Comparison of ENCODE assay signal across 9 cellular contexts in the genomic region with DNA sequence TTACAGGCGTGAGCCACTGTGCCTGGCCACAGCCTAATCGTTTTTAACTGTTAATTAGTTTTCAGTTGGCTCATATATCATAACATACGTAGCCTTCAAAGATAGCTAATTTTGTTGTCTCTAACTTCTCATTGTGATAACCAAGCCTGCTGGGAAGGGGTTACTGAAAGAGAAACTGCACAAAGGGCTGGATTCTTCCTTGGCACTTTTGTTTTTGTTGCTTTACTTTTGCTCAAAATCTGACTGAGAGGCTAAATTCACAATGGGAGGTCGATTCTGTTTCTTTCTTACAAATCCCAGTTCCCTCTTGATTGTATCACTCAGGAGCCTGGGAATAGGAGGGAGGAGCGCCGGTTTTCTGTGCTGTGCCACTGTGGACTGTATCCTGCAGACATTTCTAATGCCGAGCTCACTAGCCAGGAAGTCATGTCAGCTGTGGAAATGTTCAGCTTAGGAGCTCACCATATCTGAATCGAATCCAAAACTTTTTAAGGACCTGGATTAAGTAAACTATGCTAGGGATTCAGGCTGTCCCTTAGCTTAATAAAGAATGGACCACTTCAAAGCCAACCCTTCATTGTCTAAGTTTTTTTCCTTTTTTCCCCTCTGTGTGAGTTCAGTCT.
DNase-seq lines count a peak whose midpoint lies in the region; ATAC-seq and TF ChIP-seq lines count a peak whose summit lies in the region.
"Had no signal": no experiment of that assay in that cellular context is flagged by ENCODE, and none has a peak within 500 bp of the region (broad histone marks: within the 10 kb centered on the region; RNA-seq: fewer than 3 reads in every experiment).

No MANE protein-coding gene starts in this region.

- H2AFZ ChIP-seq in neuronal stem cell (ENCODE audit: low read length), result peak overlapping the region; percentile 83

- H3K9ac ChIP-seq in neuronal stem cell (ENCODE audit: low read depth, low read length, poor library complexity), result no peak overlapping the region

- H3K4me2 ChIP-seq in neuronal stem cell (ENCODE audit: insufficient read depth, low read length, poor library complexity, severe bottlenecking), result peak overlapping the region; percentile 28

- no peaks in the 10 kb centered on the region for H3K79me1 ChIP-seq in neuronal stem cell (ENCODE audit: low read depth, low read length)

- no peak for TF ChIP-seq CTCF in BJ (IDR thresholded peaks at IDR 0.05; ENCODE audit: insufficient read depth, low read depth, low read length)
- TF ChIP-seq CTCF in RWPE2 (IDR thresholded peaks at IDR 0.05; ENCODE audit: poor library complexity, severe bottlenecking), result no peak
- TF ChIP-seq CTCF in esophagus muscularis mucosa (IDR thresholded peaks at IDR 0.05), result no peak
- TF ChIP-seq CTCF in GM13977 (IDR thresholded peaks at IDR 0.05; ENCODE audit: extremely low read depth, insufficient read depth, missing control alignments), result no peak

- no peak overlapping the region for H3K14ac ChIP-seq in neuronal stem cell (ENCODE audit: low read length)

- no peak for DNase-seq in BJ (ENCODE audit: low read depth)
- no peak for DNase-seq in RWPE2 (ENCODE audit: low spot score)
- no peak for DNase-seq in esophagus muscularis mucosa (ENCODE audit: extremely low spot score)
- peak; percentile 69 for DNase-seq in neuronal stem cell (ENCODE audit: low spot score)
- no peak for DNase-seq in NCI-H446 (lab: John Stamatoyannopoulos, UW)
- no peak for DNase-seq in GM13977 (ENCODE audit: low spot score)
- DNase-seq in stimulated activated CD8-positive, alpha-beta memory T cell treated with anti-CD3 and anti-CD28 coated beads, Interleukin-4, amount 100 ng/mL, for 48 hours, result no peak
- DNase-seq: posterior cingulate gyrus had no signal

- H2AK5ac ChIP-seq in neuronal stem cell (ENCODE audit: low read depth, low read length), result no peak overlapping the region

- in situ Hi-C loops in GM13977 (cut with MboI; ENCODE audit: low pct_unique_long_range_greater_than_20kb, low sequenced_read_pairs, unreplicated experiment), result no loop called here

- ATAC-seq in RWPE2 (ENCODE audit: low read depth) (peak; percentile 64; the same call in 2 of the 3 replicates), HG03025 (IDR thresholded peaks at IDR 0.05; ENCODE audit: low FRiP score, unreplicated experiment) (no peak)

- POLR2A ChIA-PET in BJ (lab: Charles Lee), result interaction anchor here (0.6 to 0.7 kb wide), 4 partner anchors 10 to 119 kb away, joined by 3 to 5 read pairs (median 4); no protein-coding TSS in a partner anchor

- no peaks in the 10 kb centered on the region for H3K36me3 ChIP-seq in BJ (ENCODE audit: control insufficient read depth, insufficient read depth, low read length)
- H3K36me3 ChIP-seq in RWPE2 (ENCODE audit: low read depth), result no peaks in the 10 kb centered on the region
- H3K36me3 ChIP-seq in esophagus muscularis mucosa, result no peaks in the 10 kb centered on the region
- H3K36me3 ChIP-seq in neuronal stem cell (replicated peaks in 1 of 2; ENCODE audit: control insufficient read depth in 2 of 2, insufficient read depth in 2 of 2, low read length in 2 of 2), result no peaks in the 10 kb centered on the region

- H3K27ac ChIP-seq in RWPE2 (ENCODE audit: poor library complexity, severe bottlenecking) (peak overlapping the region; percentile 85), esophagus muscularis mucosa (replicated peaks in 1 of 4) (peak overlapping the region; percentile 61 to 71 (median 66)), neuronal stem cell (replicated peaks; ENCODE audit: low read length) (peak overlapping the region; percentile 23)

- H2BK120ac ChIP-seq in neuronal stem cell (ENCODE audit: low read depth, low read length), result no peak overlapping the region

- intact Hi-C loops in esophagus muscularis mucosa (cut with DNase I), result no loop called here

- TF ChIP-seq EP300 in esophagus muscularis mucosa (IDR thresholded peaks at IDR 0.05), result no peak

- no peak overlapping the region for H4K91ac ChIP-seq in neuronal stem cell (ENCODE audit: low read depth, low read length, poor library complexity)

- H3K4me3 ChIP-seq in BJ (ENCODE audit: low read depth, low read length), result peak overlapping the region; percentile 24
- H3K4me3 ChIP-seq in RWPE2 (ENCODE audit: severe bottlenecking), result peak overlapping the region; percentile 10
- peak overlapping the region; percentile 34 to 46 (median 36) for H3K4me3 ChIP-seq in esophagus muscularis mucosa
- H3K4me3 ChIP-seq in neuronal stem cell (ENCODE audit: low read length in 2 of 2), result peak overlapping the region in 1 of 2 donors; percentile 30

- H2BK15ac ChIP-seq in neuronal stem cell (ENCODE audit: low read length), result no peak overlapping the region

- no peak overlapping the region for H3K23ac ChIP-seq in neuronal stem cell (ENCODE audit: low read depth, low read length, poor library complexity)

- no peak overlapping the region for H3K18ac ChIP-seq in neuronal stem cell (ENCODE audit: low read length)

- WGBS in esophagus muscularis mucosa, result 21% methylated on average over 8 of the region's 8 CpGs
- no CpG with 5 or more reads among the region's 8 CpGs for WGBS in neuronal stem cell (ENCODE audit: extremely low coverage in 2 of 2, insufficient read length in 2 of 2, insufficient replicate concordance in 1 of 2), 2 donors

- no peak overlapping the region for H2BK12ac ChIP-seq in neuronal stem cell (ENCODE audit: low read length)

- no peak overlapping the region for H4K8ac ChIP-seq in neuronal stem cell (ENCODE audit: low read depth, low read length)

- CTCF ChIA-PET in BJ (lab: Yijun Ruan, JAX), result no interaction called here

- peaks cover 2% of the 10 kb centered on the region for H3K9me3 ChIP-seq in RWPE2 (ENCODE audit: severe bottlenecking)
- no peaks in the 10 kb centered on the region for H3K9me3 ChIP-seq in esophagus muscularis mucosa
- H3K9me3 ChIP-seq in neuronal stem cell (replicated peaks in 1 of 2; ENCODE audit: control insufficient read depth in 2 of 2, insufficient read depth in 1 of 2, low read depth in 1 of 2, low read length in 2 of 2), result peaks cover 0 to 2% of the 10 kb centered on the region in 2 donors

- no peak overlapping the region for H3K4ac ChIP-seq in neuronal stem cell (ENCODE audit: low read length)

- no peak overlapping the region for H2BK5ac ChIP-seq in neuronal stem cell (ENCODE audit: low read length)

- TF ChIP-seq POLR2A in esophagus muscularis mucosa (IDR thresholded peaks at IDR 0.05; ENCODE audit: low read depth), result no peak

- H3K27me3 ChIP-seq in BJ (ENCODE audit: control insufficient read depth, insufficient read depth, low read length) (no peaks in the 10 kb centered on the region), RWPE2 (ENCODE audit: insufficient read depth, poor library complexity, severe bottlenecking) (no peaks in the 10 kb centered on the region), esophagus muscularis mucosa (no peaks in the 10 kb centered on the region), neuronal stem cell (ENCODE audit: control insufficient read depth in 3 of 3, insufficient read depth in 3 of 3, low read depth in 1 of 3, low read length in 3 of 3) (no peaks in the 10 kb centered on the region)

- H3K4me1 ChIP-seq in RWPE2 (ENCODE audit: insufficient read depth, poor library complexity, severe bottlenecking) (peaks cover 29% of the 10 kb centered on the region), esophagus muscularis mucosa (peaks cover 11 to 49% (median 38%) of the 10 kb centered on the region in 4 donors), neuronal stem cell (ENCODE audit: control insufficient read depth in 2 of 2, insufficient read depth in 1 of 2, low read depth in 1 of 2, low read length in 2 of 2) (peaks cover 5 to 11% of the 10 kb centered on the region in 2 donors)

Comparison
In these comparisons a context has a peak if more than half of its experiments do, and no peak if none do; other contexts are left out.
1. H3K27ac ChIP-seq: peak in every context shown above with its lines; median percentile 85 in RWPE2; 66 in esophagus muscularis mucosa; 23 in neuronal stem cell.